ENCODE assay signal across 15 cellular contexts in genomic region chr10:70481105-70481504, GRCh38. TPM values are rescaled to one million over a fixed set of nuclear protein-coding genes. Genes with fewer than 3 reads are reported as not detected.
A peak's percentile ranks its signal among the peaks of the same experiment; 100 is the strongest.
DNase-seq lines count a peak whose midpoint lies in the region; ATAC-seq and TF ChIP-seq lines count a peak whose summit lies in the region.
"Had no signal": no experiment of that assay in that cellular context is flagged by ENCODE, and none has a peak within 500 bp of the region (broad histone marks: within the 10 kb centered on the region; RNA-seq: fewer than 3 reads in every experiment).

No MANE protein-coding gene starts in this region.

- peak overlapping the region in 2 of 3 donors; percentile 8 to 86 for H3K27ac Mint-ChIP-seq in IgD-negative memory B cell

- ATAC-seq in HG02885 (IDR thresholded peaks at IDR 0.05; ENCODE audit: poor library complexity, unreplicated experiment), result no peak
- ATAC-seq in GM21723 (IDR thresholded peaks at IDR 0.05; ENCODE audit: unreplicated experiment), result no peak

- H3K79me2 ChIP-seq in OCI-LY7 (ENCODE audit: insufficient read depth, low read depth, low read length), result peaks cover 71% of the 10 kb centered on the region

- BruUV-seq in OCI-LY7 (replicated peaks; lab: Mats Ljungman, UMichigan), result no TSS peak

- H3K4me2 ChIP-seq in OCI-LY7 (ENCODE audit: low read length), result peak overlapping the region; percentile 82

- TF ChIP-seq EP300 in stomach (IDR thresholded peaks at IDR 0.05), result no peak

- no peaks in the 10 kb centered on the region for H3K9me2 ChIP-seq in OCI-LY7 (ENCODE audit: insufficient read depth, low read length)

- TF ChIP-seq CTCF in OCI-LY7 (conservative IDR thresholded peaks at IDR 0.05; ENCODE audit: low read length), result no peak
- TF ChIP-seq CTCF in stomach (IDR thresholded peaks at IDR 0.05), result no peak

- H3K36me3 Mint-ChIP-seq in IgD-negative memory B cell, result no peaks in the 10 kb centered on the region

- peak overlapping the region; percentile 95 for H3K4me3 ChIP-seq in OCI-LY7 (ENCODE audit: low read depth, low read length, poor library complexity, severe bottlenecking)
- no peak overlapping the region for H3K4me3 ChIP-seq in stomach
- H3K4me3 ChIP-seq: MG63, right atrium auricular region had no signal

- H3K27me3 ChIP-seq in stomach, result peaks cover 0 to 33% (median 17%) of the 10 kb centered on the region in 3 donors
- H3K27me3 ChIP-seq: BE2C, MG63, right atrium auricular region had no signal

- H3K4me1 Mint-ChIP-seq in IgD-negative memory B cell, result peaks cover 21 to 38% (median 26%) of the 10 kb centered on the region in 3 donors

- 60 to 82% (median 78%) methylated on average over 9 of the region's 9 CpGs for WGBS in stomach, 5 donors

- no peaks in the 10 kb centered on the region for H3K9me3 Mint-ChIP-seq in IgD-negative memory B cell

- H3K4me1 ChIP-seq in OCI-LY7 (ENCODE audit: insufficient read depth, low read length, poor library complexity, severe bottlenecking) (peaks cover 62% of the 10 kb centered on the region), stomach (peaks cover 34 to 68% (median 59%) of the 10 kb centered on the region in 4 donors)
- H3K4me1 ChIP-seq: BE2C had no signal

- H3K27me3 Mint-ChIP-seq in IgD-negative memory B cell, result peaks cover 8% of the 10 kb centered on the region

- H3K36me3 ChIP-seq in OCI-LY7 (ENCODE audit: insufficient read depth, low read length) (peaks cover 64% of the 10 kb centered on the region), stomach (no peaks in the 10 kb centered on the region)
- H3K36me3 ChIP-seq: BE2C, MG63, right atrium auricular region had no signal

- TF ChIP-seq POLR2A in stomach (IDR thresholded peaks at IDR 0.05), result no peak

- no peak overlapping the region for H2AFZ ChIP-seq in OCI-LY7 (ENCODE audit: low read length)

- H3K4me3 Mint-ChIP-seq in IgD-negative memory B cell, result peak overlapping the region in 1 of 4 donors; percentile 85

- peaks cover 21% of the 10 kb centered on the region; the same call in 1 of the 2 replicates for H4K20me1 ChIP-seq in OCI-LY7 (ENCODE audit: insufficient read depth, low read length)

- CTCF ChIA-PET in OCI-LY7 (lab: Charles Lee; ENCODE audit: unreplicated experiment), result interaction anchor here (0.6 to 1.1 kb wide), 3 partner anchors 13 to 895 kb away, joined by 3 to 4 read pairs (median 3); no protein-coding TSS in a partner anchor

- intact Hi-C loops in OCI-LY7 (cut with micrococcal nuclease; ENCODE audit: unreplicated experiment) (no loop called here), stomach (cut with DNase I; ENCODE audit: low total_unique reads) (no loop called here)

- H3K27ac ChIP-seq in OCI-LY7 (ENCODE audit: low read depth, low read length, poor library complexity, severe bottlenecking), result peak overlapping the region; percentile 74
- peak overlapping the region in 3 of 5 donors; percentile 73 to 91 (median 77) for H3K27ac ChIP-seq in stomach

- DNase-seq in OCI-LY7 (ENCODE audit: low spot score) (no peak), islet precursor cell (peak; percentile 40), stomach (no peak), SK-N-DZ (ENCODE audit: low spot score) (no peak)
- DNase-seq: BE2C, mesendoderm, MG63, NCI-H2081, NCI-H526 had no signal

- H3K9me3 ChIP-seq in OCI-LY7 (ENCODE audit: low read length) (no peaks in the 10 kb centered on the region), stomach (no peaks in the 10 kb centered on the region)
- H3K9me3 ChIP-seq: BE2C, MG63, right atrium auricular region had no signal

- POLR2A ChIA-PET in OCI-LY7 (lab: Charles Lee), result interaction anchor here (1.1 to 5.8 kb wide), 4 partner anchors 9 to 28 kb away, joined by 3 to 35 read pairs (median 6); no protein-coding TSS in a partner anchor

RNA-seq across cellular contexts. Expression of gene PALD1, which starts 2.5 kb away (rescaled TPM):
- polyA plus RNA-seq in IgD-negative memory B cell (0.08 TPM), stomach (1 to 10 TPM; 2.4 to 3.0 (median 2.7) TPM)
- 41.6 and 52.7 TPM in 2 replicates for total RNA-seq in OCI-LY7 (2014; rRNA removed; shearing (Covaris generic))
- total RNA-seq in OCI-LY7 (2022) (54.5 and 66.7 TPM in 2 replicates), stomach (10 to 100 TPM in 2 of 5 donors, 1 to 10 TPM in 3; 3.6 to 25.1 (median 8.1) TPM)
- 16.5 and 20.9 TPM in 2 replicates for polyA plus RNA-seq in SK-N-DZ (2014; cell fraction: cytosol; rRNA removed)
- polyA plus RNA-seq in SK-N-DZ (2014; cell fraction: nucleus; rRNA removed), result 20.6 and 23.2 TPM in 2 replicates

RNA-seq across cellular contexts. Expression of gene NODAL, which starts 39.6 kb away (rescaled TPM):
- polyA plus RNA-seq in IgD-negative memory B cell (not detected), stomach (not detected)
- total RNA-seq in OCI-LY7 (2014; rRNA removed; shearing (Covaris generic)), result not detected in 2 replicates
- total RNA-seq in OCI-LY7 (2022) (not detected in 2 replicates), stomach (not detected)
- not detected in 2 replicates for polyA plus RNA-seq in SK-N-DZ (2014; cell fraction: cytosol; rRNA removed)
- not detected in 2 replicates for polyA plus RNA-seq in SK-N-DZ (2014; cell fraction: nucleus; rRNA removed)
- total RNA-seq: chondrocyte, endothelial cell of umbilical vein, right atrium auricular region had no signal
- polyA plus RNA-seq: endothelial cell of umbilical vein had no signal
